In the genomic region with DNA sequence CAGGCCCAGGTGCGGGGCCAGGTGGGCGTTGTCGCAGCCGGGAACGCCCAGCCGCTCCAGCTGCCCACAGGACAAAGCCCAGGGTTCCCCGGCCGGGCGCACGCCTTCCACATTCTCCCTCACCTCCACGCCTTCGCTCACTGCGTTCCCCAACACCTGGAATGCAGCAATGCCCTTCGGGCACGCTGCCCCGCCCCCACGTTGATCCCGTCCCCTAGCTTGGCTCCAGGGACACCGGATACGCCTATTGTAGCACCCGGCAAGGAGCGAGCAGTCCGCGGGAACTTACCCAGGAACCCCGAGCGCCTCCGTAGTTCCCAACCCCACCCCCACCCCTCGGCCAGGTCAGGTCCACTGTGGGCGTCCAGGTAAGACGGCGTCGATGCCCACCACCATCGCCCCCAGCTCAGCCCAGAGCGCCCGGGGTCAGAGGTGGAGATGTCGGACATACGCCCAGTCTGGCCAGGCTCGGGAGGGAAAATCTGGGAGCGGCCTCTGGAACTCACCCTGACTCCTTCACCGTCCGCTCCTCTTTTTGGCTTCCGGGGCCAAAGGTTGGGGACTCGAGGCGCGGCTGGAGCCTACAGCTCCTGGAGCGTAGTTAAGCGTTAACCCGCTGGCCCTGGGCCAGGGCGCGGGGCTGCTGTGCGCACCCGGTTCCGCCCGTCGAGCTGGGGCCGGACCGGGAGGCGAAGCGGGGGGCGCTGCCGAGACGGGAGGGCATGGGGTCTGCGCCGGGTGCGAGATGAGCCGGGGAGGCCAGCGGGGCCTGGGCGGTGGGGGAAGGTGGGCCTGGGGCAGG, we compare ENCODE assay signal across 8 cellular contexts. TPM values are rescaled to one million over a fixed set of nuclear protein-coding genes. Genes with fewer than 3 reads are reported as not detected.
DNase-seq lines count a peak whose midpoint lies in the region; ATAC-seq and TF ChIP-seq lines count a peak whose summit lies in the region.

No MANE protein-coding gene starts in this region.

- DNase-seq in stimulated activated CD4-positive, alpha-beta T cell treated with anti-CD3 and anti-CD28 coated beads, Interleukin-15, amount 100 ng/mL, for 24 hours = peak; percentile 27
- DNase-seq in stimulated activated CD4-positive, alpha-beta T cell treated with anti-CD3 and anti-CD28 coated beads, Interleukin-4, amount 100 ng/mL, for 24 hours = no peak
- peak; percentile 21 for DNase-seq in activated CD4-positive, alpha-beta T cell treated with anti-CD3 and anti-CD28 coated beads, Interleukin-2, amount 50 U/mL, for 1 hour
- peak; percentile 60 to 80 for DNase-seq in foreskin keratinocyte
- DNase-seq in trophoblast cell = peak; percentile 71 to 95
- DNase-seq in epidermal melanocyte (ENCODE audit: insufficient read length, low spot score) = no peak
- no peak for DNase-seq in NCI-H2227 treated with DMSO at 0.1 percent for 48 hours (lab: John Stamatoyannopoulos, UW)

- H3K27me3 ChIP-seq in foreskin keratinocyte (no peaks in the 10 kb centered on the region), trophoblast cell (ENCODE audit: insufficient read depth, low read length) (no peaks in the 10 kb centered on the region)

- H4K91ac ChIP-seq in trophoblast cell (ENCODE audit: low read depth, low read length) = peak overlapping the region; percentile 90

- H3K79me2 ChIP-seq in trophoblast cell (ENCODE audit: control insufficient read depth, insufficient read depth, low read length, poor library complexity) = peaks cover 13% of the 10 kb centered on the region

- ATAC-seq in foreskin keratinocyte = peak; percentile 52
- no peak for ATAC-seq in GM19395 (IDR thresholded peaks at IDR 0.05; ENCODE audit: unreplicated experiment)

- H2AFZ ChIP-seq in trophoblast cell (ENCODE audit: insufficient read depth, low read length, poor library complexity) = peak overlapping the region; percentile 89

- peak overlapping the region; percentile 59 for H2AK5ac ChIP-seq in trophoblast cell (ENCODE audit: low read length)

- H3K4ac ChIP-seq in trophoblast cell (ENCODE audit: low read depth, low read length) = peak overlapping the region; percentile 73

- no peak overlapping the region for H2BK12ac ChIP-seq in trophoblast cell (ENCODE audit: low read length)

- peak overlapping the region; percentile 59 for H2BK5ac ChIP-seq in trophoblast cell (ENCODE audit: low read depth, low read length, poor library complexity)

- peak overlapping the region; percentile 89 for H4K8ac ChIP-seq in trophoblast cell (ENCODE audit: low read depth, low read length)

- H3K4me2 ChIP-seq in trophoblast cell (ENCODE audit: low read length) = peak overlapping the region; percentile 83

- peak overlapping the region; percentile 86 for H3K14ac ChIP-seq in trophoblast cell (ENCODE audit: low read length)

- peak overlapping the region; percentile 18 for H3K9ac ChIP-seq in trophoblast cell (ENCODE audit: low read length)

- H3K23ac ChIP-seq in trophoblast cell (ENCODE audit: low read length) = no peak overlapping the region

- H4K12ac ChIP-seq in trophoblast cell (ENCODE audit: low read depth, low read length) = peak overlapping the region; percentile 73

- no peaks in the 10 kb centered on the region for H3K4me1 ChIP-seq in foreskin keratinocyte
- peaks cover 13 to 20% of the 10 kb centered on the region in 2 experiments for H3K4me1 ChIP-seq in trophoblast cell (ENCODE audit: control insufficient read depth in 1 of 2, insufficient read depth in 2 of 2, low read length in 2 of 2)

- TF ChIP-seq CTCF in foreskin keratinocyte (conservative IDR thresholded peaks at IDR 0.05) = no peak

- no CpG with 5 or more reads among the region's 68 CpGs for WGBS in trophoblast cell (ENCODE audit: extremely low coverage, insufficient coverage, insufficient read length)

- H3K36me3 ChIP-seq in trophoblast cell (ENCODE audit: control insufficient read depth in 1 of 2, insufficient read depth in 2 of 2, low read length in 2 of 2) = peaks cover 8 to 10% of the 10 kb centered on the region in 2 experiments

- H3K79me1 ChIP-seq in trophoblast cell (ENCODE audit: low read length) = peaks cover 15% of the 10 kb centered on the region

- H3K9me3 ChIP-seq in trophoblast cell (ENCODE audit: insufficient read depth, low read depth, low read length) = peaks cover 15% of the 10 kb centered on the region

- peak overlapping the region; percentile 82 for H3K4me3 ChIP-seq in trophoblast cell (ENCODE audit: low read depth, low read length)

- H2BK120ac ChIP-seq in trophoblast cell (ENCODE audit: insufficient read depth, low read length, poor library complexity) = peak overlapping the region; percentile 73

- H3K27ac ChIP-seq in foreskin keratinocyte = no peak overlapping the region
- peak overlapping the region; percentile 86 for H3K27ac ChIP-seq in trophoblast cell (ENCODE audit: low read depth, low read length)

- peak overlapping the region; percentile 90 for H3K18ac ChIP-seq in trophoblast cell (ENCODE audit: low read length)

RNA-seq across cellular contexts. Expression of a gene that starts 0.6 kb away (rescaled TPM):
- 35.1 and 37.3 TPM in 2 replicates for total RNA-seq in foreskin keratinocyte
- 16.9 and 17.0 TPM in 2 replicates for polyA plus RNA-seq in foreskin keratinocyte
- 34.1 and 36.0 TPM in 2 replicates for polyA plus RNA-seq in trophoblast cell (2013)

Comparison
In these comparisons a context has a peak if more than half of its experiments do, and no peak if none do; other contexts are left out.
1. DNase-seq: peak in stimulated activated CD4-positive, alpha-beta T cell treated with anti-CD3 and anti-CD28 coated beads, Interleukin-15, amount 100 ng/mL, for 24 hours (single experiment), activated CD4-positive, alpha-beta T cell treated with anti-CD3 and anti-CD28 coated beads, Interleukin-2, amount 50 U/mL, for 1 hour (single experiment), foreskin keratinocyte (2 of 2) and trophoblast cell (2 of 2); none in stimulated activated CD4-positive, alpha-beta T cell treated with anti-CD3 and anti-CD28 coated beads, Interleukin-4, amount 100 ng/mL, for 24 hours (single experiment), epidermal melanocyte (single experiment) and NCI-H2227 treated with DMSO at 0.1 percent for 48 hours (single experiment).